In the genomic region with DNA sequence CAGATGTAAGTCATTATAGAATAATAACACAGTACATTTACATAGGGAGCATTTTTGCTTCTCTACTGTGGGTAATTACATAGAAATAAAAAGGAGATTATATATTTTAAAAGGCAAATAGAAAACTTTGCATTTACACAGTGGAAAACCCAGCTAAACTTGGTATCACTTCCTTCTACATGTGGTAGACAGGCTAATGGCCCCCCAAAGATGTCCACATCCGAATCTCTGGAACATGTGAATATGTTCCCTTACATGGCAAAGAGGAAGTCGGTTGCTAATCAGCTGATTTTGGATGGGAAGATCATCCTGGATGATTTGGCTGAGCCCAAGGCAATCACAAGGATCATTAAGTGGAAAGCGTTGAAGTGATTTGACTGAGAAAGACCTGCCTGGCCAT, we compare ENCODE assay signal across 1 cellular context.
TF ChIP-seq lines count a peak whose summit lies in the region.

No MANE protein-coding gene starts in this region.

TF ChIP-seq in H1, 55 proteins besides CTCF, POLR2A, EP300 and RAD21:
- no peak for TF ChIP-seq SIRT6 (IDR thresholded peaks at IDR 0.05; ENCODE audit: low read length)
- no peak for TF ChIP-seq SP1 (IDR thresholded peaks at IDR 0.05; ENCODE audit: low read depth, low read length)
- TF ChIP-seq NANOG (IDR thresholded peaks at IDR 0.05; ENCODE audit: insufficient read depth, low read depth, low read length, poor library complexity, severe bottlenecking), result no peak
- no peak for TF ChIP-seq SP2 (IDR thresholded peaks at IDR 0.05; ENCODE audit: low read length)
- no peak for TF ChIP-seq YY1 (IDR thresholded peaks at IDR 0.05; ENCODE audit: low read depth, low read length)
- no peak for TF ChIP-seq RNF2 (IDR thresholded peaks at IDR 0.05; ENCODE audit: borderline replicate concordance, low read depth, low read length, missing control alignments, poor library complexity, severe bottlenecking)
- no peak for TF ChIP-seq POU5F1 (IDR thresholded peaks at IDR 0.05; ENCODE audit: low read depth, low read length)
- TF ChIP-seq MAX (IDR thresholded peaks at IDR 0.05), result no peak
- TF ChIP-seq KDM1A (IDR thresholded peaks at IDR 0.05; ENCODE audit: borderline replicate concordance, low read length), result no peak
- no peak for TF ChIP-seq SIN3A (conservative IDR thresholded peaks at IDR 0.05 in 1 of 2, IDR thresholded peaks at IDR 0.05 in 1 of 2; ENCODE audit: low read depth in 1 of 2, low read length in 2 of 2)
- TF ChIP-seq MAFK (IDR thresholded peaks at IDR 0.05; ENCODE audit: low read depth, low read length), result no peak
- TF ChIP-seq SAP30 (IDR thresholded peaks at IDR 0.05; ENCODE audit: insufficient read depth, insufficient replicate concordance, low read length), result no peak
- no peak for TF ChIP-seq CREB1 (IDR thresholded peaks at IDR 0.05)
- no peak for TF ChIP-seq SRF (IDR thresholded peaks at IDR 0.05; ENCODE audit: low read depth, low read length)
- TF ChIP-seq RFX5 (IDR thresholded peaks at IDR 0.05; ENCODE audit: borderline replicate concordance, low read depth, low read length), result no peak
- no peak for TF ChIP-seq BCL11A (IDR thresholded peaks at IDR 0.05; ENCODE audit: low read depth in 2 of 2, low read length in 2 of 2)
- no peak for TF ChIP-seq CBX5 (IDR thresholded peaks at IDR 0.05; ENCODE audit: low read depth, low read length)
- no peak for TF ChIP-seq ZNF274 (IDR thresholded peaks at IDR 0.05; ENCODE audit: borderline replicate concordance, extremely low read depth, low read length)
- no peak for TF ChIP-seq ASH2L (IDR thresholded peaks at IDR 0.05; ENCODE audit: low read length)
- TF ChIP-seq EGR1 (IDR thresholded peaks at IDR 0.05; ENCODE audit: borderline replicate concordance, low read depth, low read length), result no peak
